Comparison of ENCODE assay signal across 1 cellular context in the genomic region with DNA sequence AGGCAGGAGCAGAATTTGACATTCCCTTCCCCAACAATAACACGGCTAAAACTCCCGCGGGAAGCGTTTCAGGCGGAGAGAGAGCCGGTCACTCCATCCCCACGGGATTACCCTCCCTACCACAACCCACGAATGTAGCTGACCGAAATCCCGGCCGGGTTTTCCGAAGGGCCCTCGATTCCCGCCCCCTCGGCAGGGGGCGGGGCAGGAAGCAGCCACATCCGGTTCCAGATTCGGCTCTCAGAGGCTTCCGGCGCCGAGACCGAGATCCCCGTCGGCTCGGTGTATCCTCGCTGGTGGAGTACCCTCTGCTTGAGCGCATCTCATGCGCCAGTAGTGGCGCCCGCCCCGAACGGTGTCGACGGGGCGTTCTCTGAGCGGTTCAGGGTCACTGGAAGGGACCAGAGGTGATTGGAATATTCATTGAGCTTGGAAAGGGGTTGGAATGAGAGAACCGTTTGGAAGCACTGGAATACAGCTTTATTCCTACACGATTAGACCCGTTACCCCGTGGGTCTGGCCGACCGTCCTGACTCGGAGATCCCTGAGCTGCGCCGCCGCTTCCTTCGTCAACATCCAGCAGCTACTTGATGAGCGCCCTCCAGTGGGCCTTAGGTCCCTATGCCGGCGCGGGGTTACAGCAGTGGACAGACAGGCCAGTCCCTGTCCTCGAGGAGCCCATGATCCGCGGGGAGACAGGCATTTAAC.
TF ChIP-seq lines count a peak whose summit lies in the region.

No MANE protein-coding gene starts in this region.

TF ChIP-seq in K562, 482 proteins besides CTCF, POLR2A, EP300 and RAD21 (continued from another document and continues in another):
- TF ChIP-seq FOXO4 (CRISPR knock-in tag; IDR thresholded peaks at IDR 0.05): 0 out of 2 replicates have a peak, but pooled peaks have one; percentile 65
- peak; percentile 56; the same call in 1 of the 2 replicates for TF ChIP-seq CREB3L1 (IDR thresholded peaks at IDR 0.05; ENCODE audit: borderline replicate concordance, low read depth)
- TF ChIP-seq NCOA2 (IDR thresholded peaks at IDR 0.05; ENCODE audit: partially characterized antibody in 2 of 2): no peak
- no peak for TF ChIP-seq ZNF644 (tag; IDR thresholded peaks at IDR 0.05; ENCODE audit: low read depth)
- no peak for TF ChIP-seq ZNF324 (CRISPR knock-in tag; IDR thresholded peaks at IDR 0.05)
- no peak for TF ChIP-seq BDP1 (IDR thresholded peaks at IDR 0.05; ENCODE audit: insufficient read depth, insufficient read length)
- TF ChIP-seq ZNF584 (CRISPR knock-in tag; IDR thresholded peaks at IDR 0.05; ENCODE audit: low read depth): no peak
- no peak for TF ChIP-seq E2F3 (CRISPR knock-in tag; IDR thresholded peaks at IDR 0.05)
- no peak for TF ChIP-seq MAFF (IDR thresholded peaks at IDR 0.05; ENCODE audit: low read length)
- TF ChIP-seq MLX (CRISPR knock-in tag; conservative IDR thresholded peaks at IDR 0.05): peak; percentile 54 to 88
- no peak for TF ChIP-seq GATA2 (CRISPR knock-in tag; IDR thresholded peaks at IDR 0.05)
- no peak for TF ChIP-seq TSHZ1 (CRISPR knock-in tag; IDR thresholded peaks at IDR 0.05)
- TF ChIP-seq CHD1 (IDR thresholded peaks at IDR 0.05; ENCODE audit: low read length): peak; percentile 98
- TF ChIP-seq GABPB1 (CRISPR knock-in tag; IDR thresholded peaks at IDR 0.05): peak; percentile 91
- TF ChIP-seq RBM15 (IDR thresholded peaks at IDR 0.05; ENCODE audit: insufficient read depth, low read length): no peak
- peak; percentile 90 for TF ChIP-seq ELF1 (tag; IDR thresholded peaks at IDR 0.05)
- TF ChIP-seq MED1 (CRISPR knock-in tag; IDR thresholded peaks at IDR 0.05; ENCODE audit: borderline replicate concordance): no peak
- no peak for TF ChIP-seq NR0B1 (IDR thresholded peaks at IDR 0.05; ENCODE audit: partially characterized antibody)
- TF ChIP-seq, protein P1, sequence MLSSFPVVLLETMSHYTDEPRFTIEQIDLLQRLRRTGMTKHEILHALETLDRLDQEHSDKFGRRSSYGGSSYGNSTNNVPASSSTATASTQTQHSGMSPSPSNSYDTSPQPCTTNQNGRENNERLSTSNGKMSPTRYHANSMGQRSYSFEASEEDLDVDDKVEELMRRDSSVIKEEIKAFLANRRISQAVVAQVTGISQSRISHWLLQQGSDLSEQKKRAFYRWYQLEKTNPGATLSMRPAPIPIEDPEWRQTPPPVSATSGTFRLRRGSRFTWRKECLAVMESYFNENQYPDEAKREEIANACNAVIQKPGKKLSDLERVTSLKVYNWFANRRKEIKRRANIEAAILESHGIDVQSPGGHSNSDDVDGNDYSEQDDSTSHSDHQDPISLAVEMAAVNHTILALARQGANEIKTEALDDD (IDR thresholded peaks at IDR 0.05): no peak
- TF ChIP-seq ETV5 (CRISPR knock-in tag; IDR thresholded peaks at IDR 0.05; ENCODE audit: low read depth): peak; percentile 81
- no peak for TF ChIP-seq ARHGAP35 (IDR thresholded peaks at IDR 0.05; ENCODE audit: partially characterized antibody)
- no peak for TF ChIP-seq TCF7L2 (IDR thresholded peaks at IDR 0.05; ENCODE audit: low read depth, low read length)
- TF ChIP-seq NFXL1 (CRISPR knock-in tag; IDR thresholded peaks at IDR 0.05): no peak
- TF ChIP-seq PHF8 (IDR thresholded peaks at IDR 0.05; ENCODE audit: borderline replicate concordance, low read length): peak; percentile 79; the same call in 1 of the 2 replicates
- no peak for TF ChIP-seq ZNF174 (CRISPR knock-in tag; IDR thresholded peaks at IDR 0.05)
- TF ChIP-seq POLR2B (IDR thresholded peaks at IDR 0.05; ENCODE audit: low read depth, partially characterized antibody): peak; percentile 98
- peak; percentile 17; the same call in 1 of the 2 replicates for TF ChIP-seq FOXK1 (CRISPR knock-in tag; IDR thresholded peaks at IDR 0.05; ENCODE audit: borderline replicate concordance)
- TF ChIP-seq KAT7 (CRISPR knock-in tag; IDR thresholded peaks at IDR 0.05; ENCODE audit: borderline replicate concordance): peak; percentile 78
- no peak for TF ChIP-seq CLOCK (CRISPR knock-in tag; IDR thresholded peaks at IDR 0.05; ENCODE audit: borderline replicate concordance)
- TF ChIP-seq ZNF699 (CRISPR knock-in tag; IDR thresholded peaks at IDR 0.05; ENCODE audit: insufficient replicate concordance): no peak
- no peak for TF ChIP-seq IRF1 (CRISPR knock-in tag; IDR thresholded peaks at IDR 0.05; ENCODE audit: borderline replicate concordance)
- TF ChIP-seq, protein P2, sequence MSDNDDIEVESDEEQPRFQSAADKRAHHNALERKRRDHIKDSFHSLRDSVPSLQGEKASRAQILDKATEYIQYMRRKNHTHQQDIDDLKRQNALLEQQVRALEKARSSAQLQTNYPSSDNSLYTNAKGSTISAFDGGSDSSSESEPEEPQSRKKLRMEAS (CRISPR knock-in tag; IDR thresholded peaks at IDR 0.05): no peak; the same call in 1 of the 2 replicates
- no peak; a peak in 1 of 4 replicates for TF ChIP-seq ZMIZ1 (IDR thresholded peaks at IDR 0.05; ENCODE audit: low read depth in 2 of 2, low read length in 2 of 2)
- TF ChIP-seq HDAC3 (IDR thresholded peaks at IDR 0.05; ENCODE audit: borderline replicate concordance, partially characterized antibody): peak; percentile 90
- peak; percentile 90 for TF ChIP-seq FOXP1 (CRISPR knock-in tag; IDR thresholded peaks at IDR 0.05)
- no peak for TF ChIP-seq EHMT2 (IDR thresholded peaks at IDR 0.05)
